In genomic region chr2:131478855-131479461, GRCh38 we compare ENCODE assay signal across 5 cellular contexts. TPM values are rescaled to one million over a fixed set of nuclear protein-coding genes. Genes with fewer than 3 reads are reported as not detected.
"Had no signal": no experiment of that assay in that cellular context is flagged by ENCODE, and none has a peak within 500 bp of the region (broad histone marks: within the 10 kb centered on the region; RNA-seq: fewer than 3 reads in every experiment).

No MANE protein-coding gene starts in this region.

RNA-seq across cellular contexts. Expression of gene TUBA3D, which starts 3.0 kb away (rescaled TPM):
- total RNA-seq: activated naive CD4-positive, alpha-beta T cell treated with anti-CD3 and anti-CD28 coated beads for 36 hours; activated naive CD8-positive, alpha-beta T cell treated with anti-CD3 and anti-CD28 coated beads for 36 hours; activated T-cell treated with anti-CD3 and anti-CD28 coated beads, Interleukin-2, amount 50 U/mL, for 4 hours; adrenal gland; SK-MEL-5 had no signal
